9 cellular contexts compared by ENCODE assay signal in the genomic region with DNA sequence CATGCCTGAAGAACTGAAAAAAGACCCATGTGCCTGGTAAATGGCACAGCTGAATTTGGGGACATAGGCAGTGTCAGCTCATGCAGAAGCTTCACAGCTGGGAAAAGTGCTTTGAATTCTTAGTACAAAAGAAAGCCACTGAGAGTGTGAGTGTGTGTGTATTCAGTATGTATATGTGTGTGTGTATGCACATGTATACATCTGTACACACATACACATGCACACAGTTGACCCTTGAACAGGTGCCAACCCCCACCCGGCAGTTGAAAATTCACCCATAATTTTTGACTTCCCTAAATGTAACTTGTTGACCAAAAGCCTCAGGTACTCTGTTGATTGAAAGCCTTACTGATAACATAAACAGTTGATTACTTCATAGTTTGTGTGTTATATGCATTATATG. TPM values are rescaled to one million over a fixed set of nuclear protein-coding genes. Genes with fewer than 3 reads are reported as not detected.
DNase-seq lines count a peak whose midpoint lies in the region; ATAC-seq and TF ChIP-seq lines count a peak whose summit lies in the region.
"Had no signal": no experiment of that assay in that cellular context is flagged by ENCODE, and none has a peak within 500 bp of the region (broad histone marks: within the 10 kb centered on the region; RNA-seq: fewer than 3 reads in every experiment).

No MANE protein-coding gene starts in this region.

- no peaks in the 10 kb centered on the region for H3K9me3 Mint-ChIP-seq in MCF 10A (ENCODE audit: unreplicated experiment)

- TF ChIP-seq CTCF in MCF 10A (IDR thresholded peaks at IDR 0.05; ENCODE audit: unreplicated experiment), result no peak
- no peak for TF ChIP-seq CTCF in mammary epithelial cell (conservative IDR thresholded peaks at IDR 0.05 in 1 of 2, IDR thresholded peaks at IDR 0.05 in 1 of 2; ENCODE audit: extremely low read depth in 1 of 2, insufficient read depth in 1 of 2, low read depth in 1 of 2, low read length in 2 of 2)
- no peak for TF ChIP-seq CTCF in PC-9 (conservative IDR thresholded peaks at IDR 0.05)
- TF ChIP-seq CTCF in upper lobe of left lung (IDR thresholded peaks at IDR 0.05), result no peak
- no peak for TF ChIP-seq CTCF in heart left ventricle (IDR thresholded peaks at IDR 0.05)

- H3K79me2 ChIP-seq in mammary epithelial cell (ENCODE audit: insufficient read depth, low read length) (no peaks in the 10 kb centered on the region), PC-9 (ENCODE audit: low read depth) (no peaks in the 10 kb centered on the region)

- POLR2A ChIA-PET in MCF 10A (lab: Yijun Ruan, JAX) (interaction anchor here (0.6 to 8.1 kb wide), 2 partner anchors 269 to 643 kb away, joined by 3 to 84 read pairs; no protein-coding TSS in a partner anchor), PC-9 (lab: Charles Lee; ENCODE audit: unreplicated experiment) (no interaction called here)

- WGBS in mammary epithelial cell (ENCODE audit: low coverage, missing lambda C conversion rate), result 94% methylated on average over 1 of the region's 1 CpG
- WGBS in upper lobe of left lung, 2 donors, result 50 to 75% methylated on average over 1 of the region's 1 CpG
- 74 to 88% (median 84%) methylated on average over 1 of the region's 1 CpG for WGBS in heart left ventricle, 4 donors

- no peak overlapping the region for H3K27ac ChIP-seq in mammary epithelial cell (ENCODE audit: insufficient read depth, low read depth, low read length)
- peak overlapping the region; percentile 84; the same call in 1 of the 2 replicates for H3K27ac ChIP-seq in PC-9
- H3K27ac ChIP-seq in effector memory CD4-positive, alpha-beta T cell (ENCODE audit: insufficient read depth, low read length, poor library complexity, severe bottlenecking), result peak overlapping the region; percentile 78
- H3K27ac ChIP-seq in upper lobe of left lung, result peak overlapping the region in 3 of 4 donors; percentile 73 to 82 (median 80)
- peak overlapping the region in 2 of 12 donors; percentile 66 to 93 for H3K27ac ChIP-seq in heart left ventricle

- DNase-seq in MCF 10A (ENCODE audit: unreplicated experiment) (no peak), mammary epithelial cell (no peak), PC-9 (no peak), upper lobe of left lung (no peak), heart left ventricle (no peak)
- DNase-seq in effector memory CD4-positive, alpha-beta T cell, result no peak
- DNase-seq in activated CD4-positive, CD25-positive, alpha-beta regulatory T cell treated with anti-CD3 and anti-CD28 coated beads, Interleukin-2, amount 50 U/mL, for 72 hours, result no peak
- DNase-seq: NCI-H2171 treated with DMSO at 0.1 percent for 48 hours had no signal

- peaks cover 34% of the 10 kb centered on the region for H3F3A ChIP-seq in PC-9 (ENCODE audit: insufficient read depth, low read depth)

- H3K36me3 ChIP-seq in mammary epithelial cell (ENCODE audit: insufficient read depth, low read length) (no peaks in the 10 kb centered on the region), PC-9 (ENCODE audit: low read depth) (no peaks in the 10 kb centered on the region), upper lobe of left lung (no peaks in the 10 kb centered on the region), heart left ventricle (no peaks in the 10 kb centered on the region)
- H3K36me3 ChIP-seq in effector memory CD4-positive, alpha-beta T cell (ENCODE audit: control insufficient read depth, insufficient read depth, low read length), result no peaks in the 10 kb centered on the region

- H3K4me3 ChIP-seq in mammary epithelial cell (replicated peaks in 1 of 3; ENCODE audit: insufficient read depth in 1 of 3, low read depth in 2 of 3, low read length in 3 of 3), result no peak overlapping the region
- H3K4me3 ChIP-seq in PC-9, result peak overlapping the region; percentile 59
- peak overlapping the region; percentile 59 for H3K4me3 ChIP-seq in effector memory CD4-positive, alpha-beta T cell (ENCODE audit: insufficient read depth, low read depth, low read length, poor library complexity, severe bottlenecking)
- no peak overlapping the region for H3K4me3 ChIP-seq in upper lobe of left lung
- peak overlapping the region in 1 of 12 donors; percentile 60 for H3K4me3 ChIP-seq in heart left ventricle

- H3K4me1 ChIP-seq in mammary epithelial cell (ENCODE audit: insufficient read depth, low read length) (peaks cover 29% of the 10 kb centered on the region), PC-9 (replicated peaks; ENCODE audit: insufficient read depth) (peaks cover 34% of the 10 kb centered on the region), upper lobe of left lung (peaks cover 0 to 4% (median 0%) of the 10 kb centered on the region in 4 donors), heart left ventricle (peaks cover 0 to 39% (median 0%) of the 10 kb centered on the region in 12 donors)
- H3K4me1 ChIP-seq in effector memory CD4-positive, alpha-beta T cell (ENCODE audit: control insufficient read depth, insufficient read depth, low read length, poor library complexity, severe bottlenecking), result peaks cover 6% of the 10 kb centered on the region

- TF ChIP-seq POLR2A in upper lobe of left lung (IDR thresholded peaks at IDR 0.05), result no peak
- no peak for TF ChIP-seq POLR2A in heart left ventricle (IDR thresholded peaks at IDR 0.05)

- CTCF ChIA-PET in MCF 10A (lab: Yijun Ruan, JAX) (interaction anchor here (0.5 to 6.5 kb wide), 4 partner anchors 14 to 507 kb away, joined by 3 to 43 read pairs (median 18); no protein-coding TSS in a partner anchor), mammary epithelial cell (lab: Charles Lee; ENCODE audit: low non-redundant PET) (no interaction called here), PC-9 (lab: Charles Lee) (no interaction called here)

- no peak for ATAC-seq in upper lobe of left lung (ENCODE audit: low FRiP score in 2 of 2)
- no peak for ATAC-seq in heart left ventricle
- ATAC-seq in GM21381 (IDR thresholded peaks at IDR 0.05; ENCODE audit: unreplicated experiment), result no peak

- H4K20me1 ChIP-seq in mammary epithelial cell (ENCODE audit: insufficient read depth, low read length) (no peaks in the 10 kb centered on the region), PC-9 (ENCODE audit: insufficient read depth) (no peaks in the 10 kb centered on the region)

- dilution Hi-C loops in mammary epithelial cell (cut with HindIII; ENCODE audit: low sequenced_read_pairs), result no loop called here

- H3K9ac ChIP-seq in mammary epithelial cell (ENCODE audit: insufficient read depth, low read length), result no peak overlapping the region

- H3K4me1 Mint-ChIP-seq in MCF 10A (ENCODE audit: insufficient read depth, unreplicated experiment), result peaks cover 11% of the 10 kb centered on the region

- intact Hi-C loops in MCF 10A (cut with micrococcal nuclease), result loop anchor here (10.0 kb wide), 3 partner anchors 468 to 868 kb away; partner anchors contain the start of gene CENPU
- intact Hi-C loops in mammary epithelial cell (cut with micrococcal nuclease), result loop anchor here (5.0 kb wide), 1 partner anchor 465 kb away; the partner anchor contains the start of gene CENPU
- intact Hi-C loops in PC-9 (cut with micrococcal nuclease; ENCODE audit: unreplicated experiment), result loop anchor here (2.0 to 10.0 kb wide), 7 partner anchors 75 to 868 kb away; no protein-coding TSS in a partner anchor
- intact Hi-C loops in heart left ventricle (cut with DNase I), result loop anchor here in 4 of 10 donors (2.0 to 10.0 kb wide), 5 partner anchors 75 to 468 kb away; partner anchors contain the start of genes CASP3 (in 2 of the 4), CENPU (in 2 of the 4) and PRIMPOL (in 2 of the 4)

- H3K27ac Mint-ChIP-seq in MCF 10A (ENCODE audit: low read depth, unreplicated experiment), result peak overlapping the region; percentile 68

- H3K9me3 ChIP-seq in mammary epithelial cell (replicated peaks; ENCODE audit: insufficient read depth, low read length) (no peaks in the 10 kb centered on the region), PC-9 (ENCODE audit: insufficient read depth, low read depth) (no peaks in the 10 kb centered on the region), upper lobe of left lung (no peaks in the 10 kb centered on the region), heart left ventricle (no peaks in the 10 kb centered on the region)
- H3K9me3 ChIP-seq in effector memory CD4-positive, alpha-beta T cell (ENCODE audit: control insufficient read depth, low read length), result no peaks in the 10 kb centered on the region

- H2AFZ ChIP-seq in mammary epithelial cell (ENCODE audit: low read depth, low read length) (no peak overlapping the region), PC-9 (no peak overlapping the region; the same call in 1 of the 2 replicates)

- no peak overlapping the region for H3K4me2 ChIP-seq in mammary epithelial cell (ENCODE audit: insufficient read depth, low read depth, low read length)
- peak overlapping the region; percentile 75 for H3K4me2 ChIP-seq in PC-9

- H3K36me3 Mint-ChIP-seq in MCF 10A (ENCODE audit: insufficient read depth, unreplicated experiment), result peaks cover 15% of the 10 kb centered on the region

- H3K27me3 Mint-ChIP-seq in MCF 10A (ENCODE audit: insufficient read depth, unreplicated experiment), result no peaks in the 10 kb centered on the region

- H3K4me3 Mint-ChIP-seq in MCF 10A (ENCODE audit: unreplicated experiment), result peak overlapping the region; percentile 42

- TF ChIP-seq EP300 in upper lobe of left lung (IDR thresholded peaks at IDR 0.05), result no peak

- in situ Hi-C loops in mammary epithelial cell (cut with MboI; ENCODE audit: low sequenced_read_pairs in 2 of 2), result loop anchor here (5.0 to 10.0 kb wide), 2 partner anchors 268 to 270 kb away; no protein-coding TSS in a partner anchor

- no peaks in the 10 kb centered on the region for H3K9me2 ChIP-seq in PC-9 (ENCODE audit: insufficient read depth)

- no TSS peak for BruUV-seq in MCF 10A (replicated peaks; lab: Mats Ljungman, UMichigan)
- no TSS peak for BruUV-seq in mammary epithelial cell (replicated peaks; lab: Mats Ljungman, UMichigan)
- no TSS peak for BruUV-seq in PC-9 (replicated peaks; lab: Mats Ljungman, UMichigan)

- H3K27me3 ChIP-seq in mammary epithelial cell (ENCODE audit: insufficient read depth, low read length) (no peaks in the 10 kb centered on the region), PC-9 (ENCODE audit: insufficient read depth, low read depth) (no peaks in the 10 kb centered on the region), upper lobe of left lung (no peaks in the 10 kb centered on the region), heart left ventricle (no peaks in the 10 kb centered on the region)
- no peaks in the 10 kb centered on the region for H3K27me3 ChIP-seq in effector memory CD4-positive, alpha-beta T cell (replicated peaks; ENCODE audit: control insufficient read depth, insufficient read depth, low read length, poor library complexity, severe bottlenecking)

RNA-seq across cellular contexts. Expression of gene ENPP6, which starts 49.5 kb away (rescaled TPM):
- total RNA-seq in MCF 10A (2022) (not detected in 2 replicates), mammary epithelial cell (under 1 TPM in 1 of 2 donors, not detected in 1; 0.33 TPM), PC-9 (2021) (not detected in 2 replicates), upper lobe of left lung (under 1 TPM in 3 of 6 donors, not detected in 3; 0.30 to 0.37 (median 0.34) TPM), heart left ventricle (under 1 TPM in 7 of 9 donors, not detected in 2; 0.05 to 0.35 (median 0.23) TPM)
- polyA plus RNA-seq in mammary epithelial cell (0.01 TPM), heart left ventricle (under 1 TPM; 0.03 to 0.04 TPM)
- not detected for polyA minus RNA-seq in mammary epithelial cell

Comparison
In these comparisons a context has a peak if more than half of its experiments do, and no peak if none do; other contexts are left out.
1. H3K4me3 ChIP-seq: peak in PC-9 (single experiment) and effector memory CD4-positive, alpha-beta T cell (single experiment); none in mammary epithelial cell (0 of 3) and upper lobe of left lung (0 of 4).